14 cellular contexts compared by ENCODE assay signal in the genomic region with DNA sequence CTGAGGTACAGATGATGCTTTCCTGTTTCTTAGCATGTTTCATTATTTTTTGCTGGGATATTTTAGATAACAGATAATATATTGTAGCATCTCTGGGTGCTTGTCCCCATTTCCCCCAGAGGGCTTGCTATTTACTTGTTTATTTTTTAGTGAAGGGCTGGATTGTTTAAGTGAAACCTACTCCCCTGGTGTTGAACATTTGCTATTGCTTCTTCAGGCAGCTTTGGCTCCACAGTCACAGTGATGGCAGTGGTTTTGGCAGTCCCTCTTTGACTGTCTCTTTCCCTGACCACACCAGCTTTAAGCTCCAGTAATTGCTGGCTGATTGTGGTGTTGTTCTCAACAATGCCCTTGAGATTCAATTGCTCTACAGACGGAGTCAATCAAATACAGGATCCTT.
DNase-seq lines count a peak whose midpoint lies in the region; ATAC-seq and TF ChIP-seq lines count a peak whose summit lies in the region.
"Had no signal": no experiment of that assay in that cellular context is flagged by ENCODE, and none has a peak within 500 bp of the region (broad histone marks: within the 10 kb centered on the region; RNA-seq: fewer than 3 reads in every experiment).

No MANE protein-coding gene starts in this region.

- CTCF ChIA-PET in activated CD8-positive, alpha-beta T cell treated with anti-CD3 and anti-CD28 coated beads for 36 hours (lab: Charles Lee): interaction anchor here (1.2 to 2.4 kb wide), 6 partner anchors 12 to 89 kb away, joined by 3 to 9 read pairs (median 6); no protein-coding TSS in a partner anchor
- CTCF ChIA-PET in activated CD8-positive, alpha-beta T cell treated with anti-CD3 and anti-CD28 coated beads, Interleukin-2, amount 10 ng/mL, durations not matched to agents 7 days and 5 days (lab: Charles Lee): interaction anchor here (0.7 to 1.7 kb wide), 8 partner anchors 8 to 91 kb away, joined by 3 to 8 read pairs (median 4); no protein-coding TSS in a partner anchor

- H3K27ac Mint-ChIP-seq in activated CD8-positive, alpha-beta T cell treated with anti-CD3 and anti-CD28 coated beads for 36 hours: no peak overlapping the region
- no peak overlapping the region for H3K27ac Mint-ChIP-seq in activated CD8-positive, alpha-beta T cell treated with anti-CD3 and anti-CD28 coated beads, Interleukin-2, amount 10 ng/mL, durations not matched to agents 7 days and 5 days
- H3K27ac Mint-ChIP-seq in HFFc6 (no peak overlapping the region), progenitor cell of endocrine pancreas (no peak overlapping the region)
- H3K27ac Mint-ChIP-seq: stimulated activated memory B cell treated with anti-CD40 and anti-IgM and Interleukin-4, amounts not matched to agents 10 μg/mL and 1 μg/mL and 100 μg/mL, for 72 hours had no signal

- no peak for ATAC-seq in activated CD8-positive, alpha-beta T cell treated with anti-CD3 and anti-CD28 coated beads for 36 hours
- ATAC-seq in activated CD8-positive, alpha-beta T cell treated with anti-CD3 and anti-CD28 coated beads, Interleukin-2, amount 10 ng/mL, durations not matched to agents 7 days and 5 days: no peak
- ATAC-seq: stimulated activated memory B cell treated with anti-CD40 and anti-IgM and Interleukin-4, amounts not matched to agents 10 μg/mL and 1 μg/mL and 100 μg/mL, for 72 hours had no signal

- H3K4me1 Mint-ChIP-seq in activated CD8-positive, alpha-beta T cell treated with anti-CD3 and anti-CD28 coated beads for 36 hours (ENCODE audit: low read depth): peaks cover 23% of the 10 kb centered on the region
- peaks cover 11% of the 10 kb centered on the region for H3K4me1 Mint-ChIP-seq in activated CD8-positive, alpha-beta T cell treated with anti-CD3 and anti-CD28 coated beads, Interleukin-2, amount 10 ng/mL, durations not matched to agents 7 days and 5 days (ENCODE audit: low read depth)
- peaks cover 12% of the 10 kb centered on the region for H3K4me1 Mint-ChIP-seq in HFFc6 (ENCODE audit: low read depth)
- no peaks in the 10 kb centered on the region for H3K4me1 Mint-ChIP-seq in progenitor cell of endocrine pancreas (ENCODE audit: low read depth)

- peaks cover 7% of the 10 kb centered on the region for H3K9me3 Mint-ChIP-seq in activated CD8-positive, alpha-beta T cell treated with anti-CD3 and anti-CD28 coated beads for 36 hours
- H3K9me3 Mint-ChIP-seq in activated CD8-positive, alpha-beta T cell treated with anti-CD3 and anti-CD28 coated beads, Interleukin-2, amount 10 ng/mL, durations not matched to agents 7 days and 5 days (ENCODE audit: insufficient read depth): peaks cover 6% of the 10 kb centered on the region
- H3K9me3 Mint-ChIP-seq in HFFc6 (peaks cover 7% of the 10 kb centered on the region), progenitor cell of endocrine pancreas (ENCODE audit: low read depth) (peaks cover 4% of the 10 kb centered on the region)

- H3K36me3 Mint-ChIP-seq in activated CD8-positive, alpha-beta T cell treated with anti-CD3 and anti-CD28 coated beads for 36 hours (ENCODE audit: low read depth): peaks cover 4% of the 10 kb centered on the region
- H3K36me3 Mint-ChIP-seq in activated CD8-positive, alpha-beta T cell treated with anti-CD3 and anti-CD28 coated beads, Interleukin-2, amount 10 ng/mL, durations not matched to agents 7 days and 5 days (ENCODE audit: low read depth): peaks cover 5% of the 10 kb centered on the region
- H3K36me3 Mint-ChIP-seq in HFFc6 (ENCODE audit: low read depth): no peaks in the 10 kb centered on the region
- H3K36me3 Mint-ChIP-seq in progenitor cell of endocrine pancreas (ENCODE audit: insufficient read depth): no peaks in the 10 kb centered on the region

- TF ChIP-seq CTCF in activated CD8-positive, alpha-beta T cell treated with anti-CD3 and anti-CD28 coated beads for 36 hours (IDR thresholded peaks at IDR 0.05): peak; percentile 21
- TF ChIP-seq CTCF in HFFc6 (IDR thresholded peaks at IDR 0.05): peak; percentile 53
- peak; percentile 33 for TF ChIP-seq CTCF in brain microvascular endothelial cell (IDR thresholded peaks at IDR 0.05; ENCODE audit: low read depth, low read length, missing control alignments)
- TF ChIP-seq CTCF in progenitor cell of endocrine pancreas (IDR thresholded peaks at IDR 0.05; ENCODE audit: unreplicated experiment): peak; percentile 28
- TF ChIP-seq CTCF in WERI-Rb-1 (IDR thresholded peaks at IDR 0.05; ENCODE audit: low read depth, low read length): no peak

- H3K4me3 ChIP-seq in brain microvascular endothelial cell (ENCODE audit: low read depth, low read length): no peak overlapping the region
- no peak overlapping the region for H3K4me3 ChIP-seq in WERI-Rb-1 (ENCODE audit: low read depth, low read length)
- H3K4me3 ChIP-seq: MG63 had no signal

- H3K27me3 ChIP-seq in brain microvascular endothelial cell (replicated peaks) (no peaks in the 10 kb centered on the region), WERI-Rb-1 (ENCODE audit: insufficient read depth, low read depth, severe bottlenecking) (no peaks in the 10 kb centered on the region)
- H3K27me3 ChIP-seq: MG63 had no signal

- in situ Hi-C loops in brain microvascular endothelial cell (cut with HindIII; ENCODE audit: low pct_ligation_motif_present, low sequenced_read_pairs): no loop called here

- POLR2A ChIA-PET in activated CD8-positive, alpha-beta T cell treated with anti-CD3 and anti-CD28 coated beads for 36 hours (lab: Charles Lee): interaction anchor here (1.0 to 2.1 kb wide), 2 partner anchors 13 to 15 kb away, joined by 3 to 6 read pairs; no protein-coding TSS in a partner anchor
- POLR2A ChIA-PET in activated CD8-positive, alpha-beta T cell treated with anti-CD3 and anti-CD28 coated beads, Interleukin-2, amount 10 ng/mL, durations not matched to agents 7 days and 5 days (lab: Charles Lee): no interaction called here

- no peaks in the 10 kb centered on the region for H3K27me3 Mint-ChIP-seq in activated CD8-positive, alpha-beta T cell treated with anti-CD3 and anti-CD28 coated beads for 36 hours
- no peaks in the 10 kb centered on the region for H3K27me3 Mint-ChIP-seq in activated CD8-positive, alpha-beta T cell treated with anti-CD3 and anti-CD28 coated beads, Interleukin-2, amount 10 ng/mL, durations not matched to agents 7 days and 5 days (ENCODE audit: low read depth)
- H3K27me3 Mint-ChIP-seq in HFFc6 (ENCODE audit: insufficient read depth) (no peaks in the 10 kb centered on the region), progenitor cell of endocrine pancreas (peaks cover 5% of the 10 kb centered on the region)
- H3K27me3 Mint-ChIP-seq: stimulated activated memory B cell treated with anti-CD40 and anti-IgM and Interleukin-4, amounts not matched to agents 10 μg/mL and 1 μg/mL and 100 μg/mL, for 72 hours had no signal

- intact Hi-C loops in activated CD8-positive, alpha-beta T cell treated with anti-CD3 and anti-CD28 coated beads for 36 hours (cut with micrococcal nuclease): no loop called here

- no peaks in the 10 kb centered on the region for H3K9me3 ChIP-seq in WERI-Rb-1 (ENCODE audit: severe bottlenecking)

- no peak overlapping the region for H3K4me3 Mint-ChIP-seq in activated CD8-positive, alpha-beta T cell treated with anti-CD3 and anti-CD28 coated beads for 36 hours
- H3K4me3 Mint-ChIP-seq in activated CD8-positive, alpha-beta T cell treated with anti-CD3 and anti-CD28 coated beads, Interleukin-2, amount 10 ng/mL, durations not matched to agents 7 days and 5 days: no peak overlapping the region
- H3K4me3 Mint-ChIP-seq in HFFc6 (no peak overlapping the region), progenitor cell of endocrine pancreas (ENCODE audit: low read depth) (no peak overlapping the region)
- H3K4me3 Mint-ChIP-seq: stimulated activated memory B cell treated with anti-CD40 and anti-IgM and Interleukin-4, amounts not matched to agents 10 μg/mL and 1 μg/mL and 100 μg/mL, for 72 hours had no signal

- DNase-seq in activated CD8-positive, alpha-beta T cell treated with anti-CD3 and anti-CD28 coated beads for 36 hours: no peak
- no peak for DNase-seq in activated CD8-positive, alpha-beta T cell treated with anti-CD3 and anti-CD28 coated beads, Interleukin-2, amount 10 ng/mL, durations not matched to agents 7 days and 5 days
- DNase-seq in HFFc6 (no peak), brain microvascular endothelial cell (no peak), progenitor cell of endocrine pancreas (ENCODE audit: low spot score, unreplicated experiment) (no peak), 8988T (no peak), RPMI8226 (no peak), WERI-Rb-1 (no peak)
- DNase-seq: amygdala; DMS153; MG63; Right ventricle myocardium superior; stimulated activated CD4-positive, alpha-beta T cell treated with anti-CD3 and anti-CD28 coated beads, Interleukin-2, amount 100 ng/mL, for 48 hours had no signal

- H3K27ac ChIP-seq in brain microvascular endothelial cell (no peak overlapping the region), WERI-Rb-1 (no peak overlapping the region)

- no peaks in the 10 kb centered on the region for H3K36me3 ChIP-seq in brain microvascular endothelial cell (replicated peaks)
- no peaks in the 10 kb centered on the region for H3K36me3 ChIP-seq in WERI-Rb-1
- H3K36me3 ChIP-seq: MG63 had no signal
